ENCODE assay signal across 12 cellular contexts in genomic region chr4:78749258-78749971, GRCh38. TPM values are rescaled to one million over a fixed set of nuclear protein-coding genes. Genes with fewer than 3 reads are reported as not detected.
DNase-seq lines count a peak whose midpoint lies in the region; ATAC-seq lines count a peak whose summit lies in the region.
"Had no signal": no experiment of that assay in that cellular context is flagged by ENCODE, and none has a peak within 500 bp of the region (broad histone marks: within the 10 kb centered on the region; RNA-seq: fewer than 3 reads in every experiment).

No MANE protein-coding gene starts in this region.

- no peak for DNase-seq in activated CD8-positive, alpha-beta memory T cell treated with anti-CD3 and anti-CD28 coated beads, Interleukin-2, amount 10 ng/mL, durations not matched to agents 7 days and 5 days
- DNase-seq in activated CD8-positive, alpha-beta memory T cell treated with anti-CD3 and anti-CD28 coated beads for 24 hours, result no peak
- DNase-seq in NCI-H526 treated with DMSO at 0.1 percent for 48 hours (lab: John Stamatoyannopoulos, UW) (no peak), NCI-H1694 (lab: John Stamatoyannopoulos, UW) (no peak), NCI-H226 (no peak)
- DNase-seq: brain microvascular endothelial cell, left colon, NCI-H2171 had no signal

- no peak overlapping the region for H3K27ac Mint-ChIP-seq in activated CD8-positive, alpha-beta memory T cell treated with anti-CD3 and anti-CD28 coated beads, Interleukin-2, amount 10 ng/mL, durations not matched to agents 7 days and 5 days
- H3K27ac Mint-ChIP-seq in activated T-helper 17 cell treated with anti-CD3 and anti-CD28 coated beads, Interleukin-2, amount 50 U/mL, for 72 hours, result no peak overlapping the region
- peak overlapping the region; percentile 54 for H3K27ac Mint-ChIP-seq in stimulated activated naive CD8-positive, alpha-beta T cell treated with anti-CD3 and anti-CD28 coated beads, Interleukin-15, Interleukin-2, amounts not matched to agents 100 ng/mL and 50 ng/mL, for 24 hours
- H3K27ac Mint-ChIP-seq: progenitor cell of endocrine pancreas had no signal

- no peaks in the 10 kb centered on the region for H3K9me3 Mint-ChIP-seq in activated CD8-positive, alpha-beta memory T cell treated with anti-CD3 and anti-CD28 coated beads, Interleukin-2, amount 10 ng/mL, durations not matched to agents 7 days and 5 days (ENCODE audit: low read depth)
- no peaks in the 10 kb centered on the region for H3K9me3 Mint-ChIP-seq in activated T-helper 17 cell treated with anti-CD3 and anti-CD28 coated beads, Interleukin-2, amount 50 U/mL, for 72 hours
- no peaks in the 10 kb centered on the region for H3K9me3 Mint-ChIP-seq in stimulated activated naive CD8-positive, alpha-beta T cell treated with anti-CD3 and anti-CD28 coated beads, Interleukin-15, Interleukin-2, amounts not matched to agents 100 ng/mL and 50 ng/mL, for 24 hours

- peak; percentile 27 for ATAC-seq in activated CD8-positive, alpha-beta memory T cell treated with anti-CD3 and anti-CD28 coated beads, Interleukin-2, amount 10 ng/mL, durations not matched to agents 7 days and 5 days
- ATAC-seq in HG02970 (IDR thresholded peaks at IDR 0.05; ENCODE audit: low FRiP score, unreplicated experiment), result peak; percentile 39
- ATAC-seq in activated T-helper 17 cell treated with anti-CD3 and anti-CD28 coated beads, Interleukin-2, amount 50 U/mL, for 72 hours (replicated peaks), result peak; percentile 37
- ATAC-seq: left colon had no signal

- peaks cover 3% of the 10 kb centered on the region for H3K27me3 Mint-ChIP-seq in activated CD8-positive, alpha-beta memory T cell treated with anti-CD3 and anti-CD28 coated beads, Interleukin-2, amount 10 ng/mL, durations not matched to agents 7 days and 5 days
- peaks cover 4% of the 10 kb centered on the region for H3K27me3 Mint-ChIP-seq in activated T-helper 17 cell treated with anti-CD3 and anti-CD28 coated beads, Interleukin-2, amount 50 U/mL, for 72 hours
- H3K27me3 Mint-ChIP-seq in stimulated activated naive CD8-positive, alpha-beta T cell treated with anti-CD3 and anti-CD28 coated beads, Interleukin-15, Interleukin-2, amounts not matched to agents 100 ng/mL and 50 ng/mL, for 24 hours, result no peaks in the 10 kb centered on the region
- H3K27me3 Mint-ChIP-seq: progenitor cell of endocrine pancreas had no signal

- peaks cover 7% of the 10 kb centered on the region for H3K4me1 Mint-ChIP-seq in activated CD8-positive, alpha-beta memory T cell treated with anti-CD3 and anti-CD28 coated beads, Interleukin-2, amount 10 ng/mL, durations not matched to agents 7 days and 5 days
- H3K4me1 Mint-ChIP-seq in activated T-helper 17 cell treated with anti-CD3 and anti-CD28 coated beads, Interleukin-2, amount 50 U/mL, for 72 hours, result no peaks in the 10 kb centered on the region
- H3K4me1 Mint-ChIP-seq in stimulated activated naive CD8-positive, alpha-beta T cell treated with anti-CD3 and anti-CD28 coated beads, Interleukin-15, Interleukin-2, amounts not matched to agents 100 ng/mL and 50 ng/mL, for 24 hours (ENCODE audit: low read depth), result peaks cover 8% of the 10 kb centered on the region

- CTCF ChIA-PET in activated CD8-positive, alpha-beta memory T cell treated with anti-CD3 and anti-CD28 coated beads, Interleukin-2, amount 10 ng/mL, durations not matched to agents 7 days and 5 days (lab: Charles Lee), result no interaction called here

- no peaks in the 10 kb centered on the region for H3K36me3 Mint-ChIP-seq in activated CD8-positive, alpha-beta memory T cell treated with anti-CD3 and anti-CD28 coated beads, Interleukin-2, amount 10 ng/mL, durations not matched to agents 7 days and 5 days
- H3K36me3 Mint-ChIP-seq in activated T-helper 17 cell treated with anti-CD3 and anti-CD28 coated beads, Interleukin-2, amount 50 U/mL, for 72 hours (ENCODE audit: low read depth), result no peaks in the 10 kb centered on the region
- no peaks in the 10 kb centered on the region for H3K36me3 Mint-ChIP-seq in stimulated activated naive CD8-positive, alpha-beta T cell treated with anti-CD3 and anti-CD28 coated beads, Interleukin-15, Interleukin-2, amounts not matched to agents 100 ng/mL and 50 ng/mL, for 24 hours (ENCODE audit: low read depth)

- H3K4me3 Mint-ChIP-seq in activated CD8-positive, alpha-beta memory T cell treated with anti-CD3 and anti-CD28 coated beads, Interleukin-2, amount 10 ng/mL, durations not matched to agents 7 days and 5 days, result no peak overlapping the region
- H3K4me3 Mint-ChIP-seq in activated T-helper 17 cell treated with anti-CD3 and anti-CD28 coated beads, Interleukin-2, amount 50 U/mL, for 72 hours, result no peak overlapping the region
- H3K4me3 Mint-ChIP-seq in stimulated activated naive CD8-positive, alpha-beta T cell treated with anti-CD3 and anti-CD28 coated beads, Interleukin-15, Interleukin-2, amounts not matched to agents 100 ng/mL and 50 ng/mL, for 24 hours, result no peak overlapping the region

RNA-seq across cellular contexts. Expression of gene BMP2K, which starts 26.7 kb away (rescaled TPM):
- total RNA-seq in activated CD8-positive, alpha-beta memory T cell treated with anti-CD3 and anti-CD28 coated beads, Interleukin-2, amount 10 ng/mL, durations not matched to agents 7 days and 5 days, result 10 to 100 TPM; 17.8 to 30.5 TPM
- total RNA-seq in activated T-helper 17 cell treated with anti-CD3 and anti-CD28 coated beads, Interleukin-2, amount 50 U/mL, for 72 hours, result 10 to 100 TPM; 10.2 to 13.9 TPM
